ENCODE assay signal across 1 cellular context in genomic region chr5:32278403-32278802, GRCh38.
TF ChIP-seq lines count a peak whose summit lies in the region.

No MANE protein-coding gene starts in this region.

TF ChIP-seq in GM23338, 12 proteins besides CTCF, POLR2A, EP300 and RAD21 (continued from another document):
- TF ChIP-seq ETS1 (IDR thresholded peaks at IDR 0.05) (no peak), REST (IDR thresholded peaks at IDR 0.05; ENCODE audit: unreplicated experiment) (no peak)
